Comparison of ENCODE assay signal across 5 cellular contexts in the genomic region with DNA sequence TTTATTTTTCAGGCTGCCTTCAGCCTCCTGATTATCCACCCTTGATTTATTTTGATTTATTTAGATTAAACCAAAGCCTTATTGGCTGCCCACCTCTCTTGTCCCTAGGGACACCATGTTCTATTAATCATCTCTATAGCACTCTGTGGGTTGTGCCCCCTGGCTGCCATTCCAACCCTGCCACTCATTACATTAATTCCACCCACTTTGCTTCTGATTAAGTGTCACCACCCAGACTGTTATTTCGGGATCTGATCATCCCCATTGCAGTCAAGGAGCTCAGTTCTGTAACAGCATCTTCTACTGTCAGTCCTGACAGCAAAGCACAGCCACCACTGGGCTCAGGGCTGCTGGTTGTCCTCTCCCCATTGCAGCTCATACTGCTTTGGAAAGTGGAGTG.
"Had no signal": no experiment of that assay in that cellular context is flagged by ENCODE, and none has a peak within 500 bp of the region (broad histone marks: within the 10 kb centered on the region; RNA-seq: fewer than 3 reads in every experiment).

No MANE protein-coding gene starts in this region.

- ATAC-seq: HepG2, K562 had no signal

- H3K27ac ChIP-seq: HL-60 had no signal

- H3K4me3 Mint-ChIP-seq: IgD-negative memory B cell had no signal

- H3K36me3 Mint-ChIP-seq: IgD-negative memory B cell had no signal

- H3K4me1 Mint-ChIP-seq: IgD-negative memory B cell had no signal

- DNase-seq: IMR-90 had no signal

- H3K27ac Mint-ChIP-seq: IgD-negative memory B cell had no signal

- H3K4me3 ChIP-seq: K562 had no signal
